In the genomic region with DNA sequence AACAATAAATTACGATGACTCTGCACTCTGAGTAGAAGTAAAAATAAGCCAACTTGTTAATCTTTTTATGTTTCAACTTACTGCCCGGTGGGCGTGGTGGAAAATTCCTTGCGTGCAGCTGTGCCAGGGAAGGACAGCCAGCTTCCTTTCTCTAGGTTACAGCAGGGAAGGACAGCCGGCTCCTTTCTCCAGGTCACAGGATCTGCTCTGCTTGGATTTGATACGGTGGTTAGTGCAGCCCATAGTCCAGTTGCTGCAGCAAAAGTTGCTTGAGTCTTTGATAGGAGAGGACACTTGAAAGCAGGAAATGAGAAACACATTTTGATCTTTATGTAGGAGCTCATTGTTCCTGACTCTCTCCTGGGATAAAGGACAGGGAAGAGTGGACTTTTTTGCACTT, we compare ENCODE assay signal across 4 cellular contexts. TPM values are rescaled to one million over a fixed set of nuclear protein-coding genes. Genes with fewer than 3 reads are reported as not detected.
"Had no signal": no experiment of that assay in that cellular context is flagged by ENCODE, and none has a peak within 500 bp of the region (broad histone marks: within the 10 kb centered on the region; RNA-seq: fewer than 3 reads in every experiment).

No MANE protein-coding gene starts in this region.

RNA-seq across cellular contexts. Expression of gene POTEB, which starts 13.4 kb away (rescaled TPM):
- total RNA-seq: LHCN-M2, M059J, MCF 10A, NCI-H460 had no signal
